21 cellular contexts compared by ENCODE assay signal in the genomic region with DNA sequence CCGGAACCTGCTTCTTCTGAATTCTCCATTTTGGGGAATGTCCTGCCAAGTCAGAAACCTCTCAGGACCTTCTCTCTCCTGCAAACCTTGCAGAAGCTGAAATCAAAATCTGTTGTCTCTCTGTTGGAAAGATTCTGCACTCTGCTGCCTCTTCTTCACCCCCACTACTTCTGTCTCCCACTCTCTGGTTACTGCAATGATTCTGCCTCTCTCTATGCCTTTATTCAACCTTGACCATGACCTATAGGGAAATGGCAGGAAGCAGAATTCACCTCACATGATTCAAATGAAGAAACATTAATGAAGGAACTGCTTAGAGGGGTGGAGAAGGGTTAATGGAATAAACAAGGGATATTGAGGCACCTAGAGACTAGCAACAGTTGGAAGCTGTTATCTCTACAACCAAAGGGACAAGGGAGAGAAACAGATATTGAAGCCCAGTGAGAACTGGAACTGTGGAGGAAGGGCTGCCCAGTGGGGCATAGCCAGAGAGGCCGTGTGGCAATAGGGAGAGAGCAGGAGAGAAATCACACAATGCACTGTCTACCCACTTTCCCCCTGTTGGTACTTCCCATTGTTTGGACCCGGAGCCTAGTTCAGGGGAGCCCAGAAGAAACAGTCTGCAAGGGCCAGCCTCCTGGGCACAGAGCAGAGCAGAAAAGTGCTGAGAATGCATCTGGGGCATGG.
"Had no signal": no experiment of that assay in that cellular context is flagged by ENCODE, and none has a peak within 500 bp of the region (broad histone marks: within the 10 kb centered on the region; RNA-seq: fewer than 3 reads in every experiment).

No MANE protein-coding gene starts in this region.

- H3K27me3 Mint-ChIP-seq: activated T-helper 17 cell treated with anti-CD3 and anti-CD28 coated beads, Interleukin-2, amount 50 U/mL, for 72 hours; effector memory CD8-positive, alpha-beta T cell had no signal

- H3K4me3 Mint-ChIP-seq: activated T-helper 17 cell treated with anti-CD3 and anti-CD28 coated beads, Interleukin-2, amount 50 U/mL, for 72 hours; brain; type B pancreatic cell had no signal

- H3K9me3 Mint-ChIP-seq: activated naive CD4-positive, alpha-beta T cell treated with anti-CD3 and anti-CD28 coated beads, Interleukin-2, amount 50 U/mL, for 72 hours; activated T-helper 17 cell treated with anti-CD3 and anti-CD28 coated beads, Interleukin-2, amount 50 U/mL, for 72 hours; brain; effector memory CD8-positive, alpha-beta T cell; type B pancreatic cell had no signal

- H3K4me3 ChIP-seq: coronary artery, lower lobe of right lung had no signal

- H3K36me3 ChIP-seq: lower lobe of right lung had no signal

- H3K27me3 ChIP-seq: foreskin keratinocyte had no signal

- H3K27ac Mint-ChIP-seq: activated naive CD4-positive, alpha-beta T cell treated with anti-CD3 and anti-CD28 coated beads, Interleukin-2, amount 50 U/mL, for 72 hours; activated T-helper 17 cell treated with anti-CD3 and anti-CD28 coated beads, Interleukin-2, amount 50 U/mL, for 72 hours; brain; type B pancreatic cell had no signal

- DNase-seq: activated CD4-positive, alpha-beta T cell treated with anti-CD3 and anti-CD28 coated beads, Interleukin-2, amount 50 U/mL, for 1 hour; activated CD8-positive, alpha-beta memory T cell treated with anti-CD3 and anti-CD28 coated beads for 24 hours; activated T-cell treated with anti-CD3 and anti-CD28 coated beads for 4 hours; central memory CD4-positive, alpha-beta T cell; effector memory CD8-positive, alpha-beta T cell; foreskin keratinocyte; head of caudate nucleus; left cardiac atrium; lower lobe of right lung; midbrain; posterior cingulate gyrus; stimulated activated CD4-positive, alpha-beta T cell treated with anti-CD3 and anti-CD28 coated beads, Interleukin-2, amount 100 ng/mL, for 48 hours; stimulated activated naive CD4-positive, alpha-beta T cell treated with Interleukin-2 at 50 U/mL for 16 hours; SW 1271; T1000 had no signal

- ATAC-seq: activated CD4-positive, CD25-positive, alpha-beta regulatory T cell treated with anti-CD3 and anti-CD28 coated beads, Interleukin-2, amount 50 U/mL, for 24 hours; activated naive CD4-positive, alpha-beta T cell treated with anti-CD3 and anti-CD28 coated beads, Interleukin-2, amount 50 U/mL, for 72 hours; effector memory CD8-positive, alpha-beta T cell; foreskin keratinocyte; left cardiac atrium; lower lobe of right lung had no signal

- H3K9me3 ChIP-seq: lower lobe of right lung had no signal

- H3K36me3 Mint-ChIP-seq: activated naive CD4-positive, alpha-beta T cell treated with anti-CD3 and anti-CD28 coated beads, Interleukin-2, amount 50 U/mL, for 72 hours; brain; type B pancreatic cell had no signal

- H3K27ac ChIP-seq: coronary artery, foreskin keratinocyte, lower lobe of right lung had no signal
